21 cellular contexts compared by ENCODE assay signal in genomic region chr3:152218604-152219003, GRCh38. TPM values are rescaled to one million over a fixed set of nuclear protein-coding genes. Genes with fewer than 3 reads are reported as not detected.
DNase-seq lines count a peak whose midpoint lies in the region; ATAC-seq and TF ChIP-seq lines count a peak whose summit lies in the region.
"Had no signal": no experiment of that assay in that cellular context is flagged by ENCODE, and none has a peak within 500 bp of the region (broad histone marks: within the 10 kb centered on the region; RNA-seq: fewer than 3 reads in every experiment).

No MANE protein-coding gene starts in this region.

- no peak overlapping the region for H3K27ac ChIP-seq in PC-9
- H3K27ac ChIP-seq in gastrocnemius medialis: peak overlapping the region; percentile 12 to 55 (median 52)
- H3K27ac ChIP-seq in breast epithelium: no peak overlapping the region
- H3K27ac ChIP-seq: A549, heart right ventricle, neural progenitor cell, vagina had no signal

- no peak for ATAC-seq in gastrocnemius medialis
- no peak for ATAC-seq in HG03175 (IDR thresholded peaks at IDR 0.05; ENCODE audit: unreplicated experiment)
- ATAC-seq in HG02870 (IDR thresholded peaks at IDR 0.05; ENCODE audit: unreplicated experiment): no peak
- ATAC-seq: A549; effector memory CD8-positive, alpha-beta T cell; heart right ventricle had no signal

- H3K9me3 ChIP-seq in PC-9 (ENCODE audit: insufficient read depth, low read depth): no peaks in the 10 kb centered on the region
- H3K9me3 ChIP-seq in gastrocnemius medialis: no peaks in the 10 kb centered on the region
- no peaks in the 10 kb centered on the region for H3K9me3 ChIP-seq in breast epithelium
- H3K9me3 ChIP-seq: A549, heart right ventricle, vagina had no signal

- H3K4me3 Mint-ChIP-seq in activated CD4-positive, alpha-beta T cell treated with anti-CD3 and anti-CD28 coated beads, Interleukin-2, amount 10 ng/mL, durations not matched to agents 7 days and 5 days: peak overlapping the region; percentile 66
- H3K4me3 Mint-ChIP-seq in dendritic cell treated with granulocyte-macrophage colony-stimulating factor and Interleukin-4, amounts not matched to agents 40 ng/mL and 50 ng/mL, for 4 days: peak overlapping the region; percentile 24
- H3K4me3 Mint-ChIP-seq: neural progenitor cell had no signal

- CTCF ChIA-PET in activated CD4-positive, alpha-beta T cell treated with anti-CD3 and anti-CD28 coated beads, Interleukin-2, amount 10 ng/mL, durations not matched to agents 7 days and 5 days (lab: Charles Lee): interaction anchor here (0.6 to 3.4 kb wide), 2 partner anchors 14 to 1476 kb away, joined by 3 to 19 read pairs; no protein-coding TSS in a partner anchor
- CTCF ChIA-PET in PC-9 (lab: Charles Lee): interaction anchor here (0.5 kb wide), 1 partner anchor 13 kb away, joined by 3 read pairs; no protein-coding TSS in a partner anchor

- H2AFZ ChIP-seq in PC-9: peak overlapping the region; percentile 33; the same call in 1 of the 2 replicates
- H2AFZ ChIP-seq: neural progenitor cell had no signal

- TF ChIP-seq CTCF in PC-9 (conservative IDR thresholded peaks at IDR 0.05) (no peak), gastrocnemius medialis (IDR thresholded peaks at IDR 0.05 in 4 of 5, conservative IDR thresholded peaks at IDR 0.05 in 1 of 5) (no peak), breast epithelium (IDR thresholded peaks at IDR 0.05) (no peak)

- TF ChIP-seq POLR2A in gastrocnemius medialis (IDR thresholded peaks at IDR 0.05) (no peak), breast epithelium (IDR thresholded peaks at IDR 0.05) (no peak)

- H3K4me1 ChIP-seq in PC-9 (replicated peaks; ENCODE audit: insufficient read depth) (no peaks in the 10 kb centered on the region; the same call in 1 of the 2 replicates), gastrocnemius medialis (peaks cover 32 to 33% of the 10 kb centered on the region in 2 donors), breast epithelium (no peaks in the 10 kb centered on the region)
- H3K4me1 ChIP-seq: neural progenitor cell, vagina had no signal

- H3K36me3 Mint-ChIP-seq in activated CD4-positive, alpha-beta T cell treated with anti-CD3 and anti-CD28 coated beads, Interleukin-2, amount 10 ng/mL, durations not matched to agents 7 days and 5 days (ENCODE audit: low read depth): peaks cover 6% of the 10 kb centered on the region
- no peaks in the 10 kb centered on the region for H3K36me3 Mint-ChIP-seq in dendritic cell treated with granulocyte-macrophage colony-stimulating factor and Interleukin-4, amounts not matched to agents 40 ng/mL and 50 ng/mL, for 4 days (ENCODE audit: low read depth)
- H3K36me3 Mint-ChIP-seq: neural progenitor cell had no signal

- H3K27me3 Mint-ChIP-seq in activated CD4-positive, alpha-beta T cell treated with anti-CD3 and anti-CD28 coated beads, Interleukin-2, amount 10 ng/mL, durations not matched to agents 7 days and 5 days: no peaks in the 10 kb centered on the region
- no peaks in the 10 kb centered on the region for H3K27me3 Mint-ChIP-seq in dendritic cell treated with granulocyte-macrophage colony-stimulating factor and Interleukin-4, amounts not matched to agents 40 ng/mL and 50 ng/mL, for 4 days
- H3K27me3 Mint-ChIP-seq: effector memory CD8-positive, alpha-beta T cell had no signal

- H3K4me3 ChIP-seq in PC-9: no peak overlapping the region
- no peak overlapping the region for H3K4me3 ChIP-seq in gastrocnemius medialis
- H3K4me3 ChIP-seq in breast epithelium: no peak overlapping the region
- H3K4me3 ChIP-seq: A549, lung, neural progenitor cell, vagina had no signal

- H3K4me2 ChIP-seq in PC-9: no peak overlapping the region
- H3K4me2 ChIP-seq: A549, neural progenitor cell had no signal

- H3K9me3 Mint-ChIP-seq in activated CD4-positive, alpha-beta T cell treated with anti-CD3 and anti-CD28 coated beads, Interleukin-2, amount 10 ng/mL, durations not matched to agents 7 days and 5 days: peaks cover 3% of the 10 kb centered on the region
- H3K9me3 Mint-ChIP-seq in dendritic cell treated with granulocyte-macrophage colony-stimulating factor and Interleukin-4, amounts not matched to agents 40 ng/mL and 50 ng/mL, for 4 days: no peaks in the 10 kb centered on the region
- H3K9me3 Mint-ChIP-seq: effector memory CD8-positive, alpha-beta T cell; neural progenitor cell had no signal

- POLR2A ChIA-PET in activated CD4-positive, alpha-beta T cell treated with anti-CD3 and anti-CD28 coated beads, Interleukin-2, amount 10 ng/mL, durations not matched to agents 7 days and 5 days (lab: Charles Lee): no interaction called here
- POLR2A ChIA-PET in PC-9 (lab: Charles Lee; ENCODE audit: unreplicated experiment): no interaction called here

- BruUV-seq in PC-9 (replicated peaks; lab: Mats Ljungman, UMichigan): no TSS peak

- no peaks in the 10 kb centered on the region for H4K20me1 ChIP-seq in PC-9 (ENCODE audit: insufficient read depth)

- H3K9me2 ChIP-seq in PC-9 (ENCODE audit: insufficient read depth): no peaks in the 10 kb centered on the region

- H3K27me3 ChIP-seq in PC-9 (ENCODE audit: insufficient read depth, low read depth) (no peaks in the 10 kb centered on the region), gastrocnemius medialis (no peaks in the 10 kb centered on the region), breast epithelium (no peaks in the 10 kb centered on the region)
- H3K27me3 ChIP-seq: heart right ventricle, neural progenitor cell, vagina had no signal

- H3K4me1 Mint-ChIP-seq in activated CD4-positive, alpha-beta T cell treated with anti-CD3 and anti-CD28 coated beads, Interleukin-2, amount 10 ng/mL, durations not matched to agents 7 days and 5 days: peaks cover 62% of the 10 kb centered on the region
- H3K4me1 Mint-ChIP-seq in dendritic cell treated with granulocyte-macrophage colony-stimulating factor and Interleukin-4, amounts not matched to agents 40 ng/mL and 50 ng/mL, for 4 days (ENCODE audit: low read depth): peaks cover 53% of the 10 kb centered on the region
- H3K4me1 Mint-ChIP-seq: neural progenitor cell had no signal

- in situ Hi-C loops in gastrocnemius medialis (cut with MboI; ENCODE audit: low sequenced_read_pairs in 4 of 4): no loop called here

- intact Hi-C loops in PC-9 (cut with micrococcal nuclease; ENCODE audit: unreplicated experiment) (no loop called here), gastrocnemius medialis (cut with DNase I; ENCODE audit: low total_unique reads) (no loop called here), breast epithelium (cut with DNase I; ENCODE audit: low total_unique reads) (no loop called here)
- intact Hi-C loops in dendritic cell treated with granulocyte-macrophage colony-stimulating factor and Interleukin-4, amounts not matched to agents 40 ng/mL and 50 ng/mL, for 4 days (cut with micrococcal nuclease): no loop called here

- H3K27ac Mint-ChIP-seq in activated CD4-positive, alpha-beta T cell treated with anti-CD3 and anti-CD28 coated beads, Interleukin-2, amount 10 ng/mL, durations not matched to agents 7 days and 5 days: peak overlapping the region; percentile 84
- H3K27ac Mint-ChIP-seq in dendritic cell treated with granulocyte-macrophage colony-stimulating factor and Interleukin-4, amounts not matched to agents 40 ng/mL and 50 ng/mL, for 4 days: peak overlapping the region; percentile 70
- H3K27ac Mint-ChIP-seq: neural progenitor cell had no signal

- no peaks in the 10 kb centered on the region for H3F3A ChIP-seq in PC-9 (ENCODE audit: insufficient read depth, low read depth)

- no peaks in the 10 kb centered on the region for H3K79me2 ChIP-seq in PC-9 (ENCODE audit: low read depth)

- DNase-seq in activated CD4-positive, alpha-beta T cell treated with anti-CD3 and anti-CD28 coated beads, Interleukin-2, amount 10 ng/mL, durations not matched to agents 7 days and 5 days: no peak
- DNase-seq in activated CD4-positive, alpha-beta T cell treated with anti-CD3 and anti-CD28 coated beads for 4 hours: no peak
- DNase-seq in PC-9 (no peak), gastrocnemius medialis (no peak), breast epithelium (ENCODE audit: low spot score in 2 of 2) (no peak)
- DNase-seq: caudate nucleus; effector memory CD8-positive, alpha-beta T cell; heart right ventricle; KBM-7; NCI-H1092; NCI-H2081; NCI-H526 treated with DMSO at 0.1 percent for 48 hours; stimulated activated CD4-positive, alpha-beta T cell treated with anti-CD3 and anti-CD28 coated beads, Interleukin-12 subunit alpha, Interleukin-12 subunit beta, amount 100 ng/mL, for 4 hours; stimulated activated naive CD4-positive, alpha-beta T cell treated with Interleukin-2 at 50 U/mL for 16 hours had no signal

- H3K36me3 ChIP-seq in PC-9 (ENCODE audit: low read depth) (no peaks in the 10 kb centered on the region), gastrocnemius medialis (no peaks in the 10 kb centered on the region), breast epithelium (no peaks in the 10 kb centered on the region)
- H3K36me3 ChIP-seq: heart right ventricle, neural progenitor cell, vagina had no signal

RNA-seq across cellular contexts. Expression of gene MBNL1, which starts 50.1 kb away (rescaled TPM):
- 100 to 1,000 TPM; 437 to 559 TPM for total RNA-seq in activated CD4-positive, alpha-beta T cell treated with anti-CD3 and anti-CD28 coated beads, Interleukin-2, amount 10 ng/mL, durations not matched to agents 7 days and 5 days
- total RNA-seq in PC-9 (2021): 122 and 176 TPM in 2 replicates
- 100 to 1,000 TPM; 519 to 597 (median 557) TPM for total RNA-seq in gastrocnemius medialis
- total RNA-seq in breast epithelium: 100 to 1,000 TPM; 314 to 702 (median 353) TPM

Comparison
In these comparisons a context has a peak if more than half of its experiments do, and no peak if none do; other contexts are left out.
1. H3K27ac ChIP-seq: peak in gastrocnemius medialis (4 of 4); none in PC-9 (single experiment) and breast epithelium (0 of 2).